Comparison of ENCODE assay signal across 16 cellular contexts in genomic region chr2:15615310-15615920, GRCh38.
"Had no signal": no experiment of that assay in that cellular context is flagged by ENCODE, and none has a peak within 500 bp of the region (broad histone marks: within the 10 kb centered on the region; RNA-seq: fewer than 3 reads in every experiment).

No MANE protein-coding gene starts in this region.

- H3K9ac ChIP-seq: parathyroid adenoma had no signal

- H3K27ac ChIP-seq: hepatocyte, parathyroid adenoma, stomach, thyroid gland, vagina had no signal

- H3K4me2 ChIP-seq: hepatocyte had no signal

- DNase-seq: activated CD4-positive, alpha-beta T cell treated with anti-CD3 and anti-CD28 coated beads, Interleukin-2, amount 50 U/mL, for 48 hours; activated CD4-positive, CD25-positive, alpha-beta regulatory T cell treated with anti-CD3 and anti-CD28 coated beads, Interleukin-2, amount 50 U/mL, for 72 hours; activated gamma-delta T cell; activated naive CD8-positive, alpha-beta T cell treated with anti-CD3 and anti-CD28 coated beads, Interleukin-2, amount 50 U/mL, for 24 hours; dermis blood vessel endothelial cell; left ventricle myocardium superior; mesendoderm; stimulated activated CD4-positive, alpha-beta T cell treated with anti-CD3 and anti-CD28 coated beads, Interleukin-4, amount 100 ng/mL, for 1 hour; stimulated activated CD8-positive, alpha-beta memory T cell treated with anti-CD3 and anti-CD28 coated beads, Interleukin-4, amount 100 ng/mL, for 48 hours; stomach; SW 1271; thyroid gland had no signal

- H3K9me3 ChIP-seq: stomach, thyroid gland, vagina had no signal

- H3K79me2 ChIP-seq: hepatocyte, parathyroid adenoma had no signal

- H3K27ac Mint-ChIP-seq: activated naive CD8-positive, alpha-beta T cell treated with anti-CD3 and anti-CD28 coated beads, Interleukin-2, amount 50 U/mL, for 24 hours had no signal

- H3K9me3 Mint-ChIP-seq: activated naive CD8-positive, alpha-beta T cell treated with anti-CD3 and anti-CD28 coated beads, Interleukin-2, amount 50 U/mL, for 24 hours; central memory CD8-positive, alpha-beta T cell had no signal

- H3K27me3 Mint-ChIP-seq: activated naive CD8-positive, alpha-beta T cell treated with anti-CD3 and anti-CD28 coated beads, Interleukin-2, amount 50 U/mL, for 24 hours; central memory CD8-positive, alpha-beta T cell had no signal

- H3K4me1 Mint-ChIP-seq: activated naive CD8-positive, alpha-beta T cell treated with anti-CD3 and anti-CD28 coated beads, Interleukin-2, amount 50 U/mL, for 24 hours; central memory CD8-positive, alpha-beta T cell had no signal

- ATAC-seq: activated naive CD8-positive, alpha-beta T cell treated with anti-CD3 and anti-CD28 coated beads, Interleukin-2, amount 50 U/mL, for 24 hours had no signal

- H2AFZ ChIP-seq: hepatocyte, parathyroid adenoma had no signal

- H3K27me3 ChIP-seq: hepatocyte, stomach, thyroid gland, vagina had no signal

- H3K4me1 ChIP-seq: parathyroid adenoma, thyroid gland, vagina had no signal

- H3K4me3 Mint-ChIP-seq: activated naive CD8-positive, alpha-beta T cell treated with anti-CD3 and anti-CD28 coated beads, Interleukin-2, amount 50 U/mL, for 24 hours; central memory CD8-positive, alpha-beta T cell had no signal

- H3K4me3 ChIP-seq: hepatocyte, stomach, thyroid gland, vagina had no signal
